In genomic region chr1:54052934-54053744, GRCh38 we compare ENCODE assay signal across 1 cellular context.
TF ChIP-seq lines count a peak whose summit lies in the region.

TSS of gene TCEANC2 (plus strand) at chr1:54053608. CDS start at chr1:54054423, 815 bp downstream.
TSS of gene TMEM59 (minus strand) at chr1:54053204. CDS start at chr1:54053188, 16 bp downstream.

TF ChIP-seq in HepG2, 621 proteins besides CTCF, POLR2A, EP300 and RAD21 (continued from another document and continues in another):
- TF ChIP-seq ATF6 (CRISPR knock-in tag; conservative IDR thresholded peaks at IDR 0.05), result no peak
- TF ChIP-seq ZNF292 (CRISPR knock-in tag; IDR thresholded peaks at IDR 0.05; ENCODE audit: borderline replicate concordance, low read depth), result no peak; the same call in 1 of the 2 replicates
- TF ChIP-seq TOPORS (CRISPR knock-in tag; IDR thresholded peaks at IDR 0.05), result 0 out of 2 replicates have a peak, but pooled peaks have one; percentile 8
- no peak for TF ChIP-seq ZNF468 (CRISPR knock-in tag; IDR thresholded peaks at IDR 0.05)
- no peak; the same call in 1 of the 2 replicates for TF ChIP-seq ZBTB26 (CRISPR knock-in tag; IDR thresholded peaks at IDR 0.05; ENCODE audit: borderline replicate concordance)
- TF ChIP-seq HNF1B (CRISPR knock-in tag; IDR thresholded peaks at IDR 0.05), result peak; percentile 91; the same call in 1 of the 2 replicates
- no peak for TF ChIP-seq ZBTB7A (CRISPR knock-in tag; IDR thresholded peaks at IDR 0.05)
- TF ChIP-seq ZNF274 (CRISPR knock-in tag; IDR thresholded peaks at IDR 0.05), result peak; percentile 39; the same call in 1 of the 2 replicates
- TF ChIP-seq ZNF746 (CRISPR knock-in tag; IDR thresholded peaks at IDR 0.05), result no peak
- TF ChIP-seq ZNF557 (CRISPR knock-in tag; IDR thresholded peaks at IDR 0.05), result no peak
- TF ChIP-seq ELK4 (CRISPR knock-in tag; IDR thresholded peaks at IDR 0.05; ENCODE audit: borderline replicate concordance), result no peak
- TF ChIP-seq ZSCAN31 (CRISPR knock-in tag; IDR thresholded peaks at IDR 0.05; ENCODE audit: low read depth), result peak; percentile 91
- no peak for TF ChIP-seq ZNF512B (CRISPR knock-in tag; IDR thresholded peaks at IDR 0.05; ENCODE audit: borderline replicate concordance)
- peak; percentile 63 for TF ChIP-seq ATF2 (CRISPR knock-in tag; IDR thresholded peaks at IDR 0.05)
- TF ChIP-seq HMG20B (CRISPR knock-in tag; conservative IDR thresholded peaks at IDR 0.05), result no peak
- peak; percentile 84 for TF ChIP-seq KAT8 (CRISPR knock-in tag; IDR thresholded peaks at IDR 0.05)
- peak; percentile 78 for TF ChIP-seq HIVEP1 (CRISPR knock-in tag; IDR thresholded peaks at IDR 0.05)
- TF ChIP-seq XBP1 (CRISPR knock-in tag; IDR thresholded peaks at IDR 0.05), result no peak
- TF ChIP-seq HOMEZ (CRISPR knock-in tag; IDR thresholded peaks at IDR 0.05; ENCODE audit: low read depth), result peak; percentile 72
- TF ChIP-seq ZBTB40 (IDR thresholded peaks at IDR 0.05), result peak; percentile 14; the same call in 1 of the 2 replicates
- peak; percentile 56 for TF ChIP-seq ZBTB40 (CRISPR knock-in tag; IDR thresholded peaks at IDR 0.05)
- no peak for TF ChIP-seq IRF9 (CRISPR knock-in tag; IDR thresholded peaks at IDR 0.05; ENCODE audit: borderline replicate concordance)
- TF ChIP-seq ZNF616 (CRISPR knock-in tag; IDR thresholded peaks at IDR 0.05; ENCODE audit: low read depth), result no peak
- TF ChIP-seq PCBP1 (IDR thresholded peaks at IDR 0.05; ENCODE audit: borderline replicate concordance, low read depth, low read length), result peak; percentile 94
- peak in 1 of 2 experiments; percentile 86; a peak in 2 of 4 replicates for TF ChIP-seq KLF16 (CRISPR knock-in tag; IDR thresholded peaks at IDR 0.05)
- TF ChIP-seq ISL2 (CRISPR knock-in tag; IDR thresholded peaks at IDR 0.05), result peak; percentile 65; the same call in 1 of the 2 replicates
- TF ChIP-seq ZNF354B (CRISPR knock-in tag; IDR thresholded peaks at IDR 0.05), result no peak
- TF ChIP-seq MAFF (IDR thresholded peaks at IDR 0.05; ENCODE audit: low read depth, low read length), result no peak
- 0 out of 2 replicates have a peak, but pooled peaks have one; percentile 45 for TF ChIP-seq ZNF513 (CRISPR knock-in tag; conservative IDR thresholded peaks at IDR 0.05)
